ENCODE assay signal across 8 cellular contexts in genomic region chr10:97685395-97685958, GRCh38.
A peak's percentile ranks its signal among the peaks of the same experiment; 100 is the strongest.
DNase-seq lines count a peak whose midpoint lies in the region; ATAC-seq lines count a peak whose summit lies in the region.

No MANE protein-coding gene starts in this region.

- no peaks in the 10 kb centered on the region for H3K27me3 ChIP-seq in muscle layer of duodenum (ENCODE audit: low read depth, low read length)

- peak overlapping the region; percentile 90 for H3K27ac ChIP-seq in muscle layer of duodenum (ENCODE audit: low read length)

- peak; percentile 32 for DNase-seq in AG20443 (ENCODE audit: low spot score)
- DNase-seq in HuH-7.5 (ENCODE audit: low spot score), result peak; percentile 55
- peak; percentile 69 for DNase-seq in ecto neural progenitor cell (ENCODE audit: low spot score)
- no peak for DNase-seq in activated CD4-positive, CD25-positive, alpha-beta regulatory T cell treated with anti-CD3 and anti-CD28 coated beads, Interleukin-2, amount 50 U/mL, for 72 hours
- no peak for DNase-seq in NCI-H2029 (lab: John Stamatoyannopoulos, UW)
- no peak for DNase-seq in NCI-H2081 (lab: John Stamatoyannopoulos, UW)

- peaks cover 0 to 11% of the 10 kb centered on the region in 2 donors for H3K36me3 ChIP-seq in muscle layer of duodenum (ENCODE audit: control insufficient read depth in 1 of 2, insufficient read depth in 2 of 2, low read length in 2 of 2)

- H3K4me1 ChIP-seq in muscle layer of duodenum (ENCODE audit: control insufficient read depth in 1 of 2, insufficient read depth in 2 of 2, low read length in 2 of 2), result peaks cover 14 to 34% of the 10 kb centered on the region in 2 donors

- H3K4me3 ChIP-seq in muscle layer of duodenum (ENCODE audit: low read depth in 1 of 2, low read length in 2 of 2), result peak overlapping the region; percentile 66 to 81

- no peaks in the 10 kb centered on the region for H3K9me3 ChIP-seq in muscle layer of duodenum (ENCODE audit: control insufficient read depth in 1 of 2, low read length in 2 of 2)

- no peak for ATAC-seq in GM19452 (IDR thresholded peaks at IDR 0.05; ENCODE audit: unreplicated experiment)

Comparison
In these comparisons a context has a peak if more than half of its experiments do, and no peak if none do; other contexts are left out.
1. DNase-seq: peak in AG20443 (single experiment), HuH-7.5 (single experiment) and ecto neural progenitor cell (single experiment); none in activated CD4-positive, CD25-positive, alpha-beta regulatory T cell treated with anti-CD3 and anti-CD28 coated beads, Interleukin-2, amount 50 U/mL, for 72 hours (single experiment), NCI-H2029 (single experiment) and NCI-H2081 (0 of 2).